ENCODE assay signal across 11 cellular contexts in genomic region chr18:12041561-12041960, GRCh38. TPM values are rescaled to one million over a fixed set of nuclear protein-coding genes. Genes with fewer than 3 reads are reported as not detected.
DNase-seq lines count a peak whose midpoint lies in the region; ATAC-seq and TF ChIP-seq lines count a peak whose summit lies in the region.
"Had no signal": no experiment of that assay in that cellular context is flagged by ENCODE, and none has a peak within 500 bp of the region (broad histone marks: within the 10 kb centered on the region; RNA-seq: fewer than 3 reads in every experiment).

No MANE protein-coding gene starts in this region.

- DNase-seq in GM03348 (ENCODE audit: low spot score) (peak; percentile 73), amniotic epithelial cell (ENCODE audit: low read depth) (peak; percentile 85), lower leg skin (ENCODE audit: low spot score in 2 of 2) (peak; percentile 9 to 25), CD14-positive monocyte (ENCODE audit: low spot score) (no peak), SHP77 treated with DMSO at 0.1 percent for 48 hours (lab: John Stamatoyannopoulos, UW) (no peak), NCI-H1436 (lab: John Stamatoyannopoulos, UW) (no peak)
- DNase-seq: small intestine had no signal

- H3K27me3 Mint-ChIP-seq in CD14-positive monocyte (ENCODE audit: low read depth in 3 of 3) = peaks cover 5 to 18% (median 11%) of the 10 kb centered on the region in 3 donors

- H3K27ac Mint-ChIP-seq in CD14-positive monocyte = no peak overlapping the region

- ATAC-seq in HG02678 (IDR thresholded peaks at IDR 0.05; ENCODE audit: unreplicated experiment) = peak; percentile 48
- ATAC-seq in HG02588 (IDR thresholded peaks at IDR 0.05; ENCODE audit: unreplicated experiment) = no peak

- H3K4me3 Mint-ChIP-seq in CD14-positive monocyte = no peak overlapping the region

- peaks cover 11% of the 10 kb centered on the region for H3K4me1 Mint-ChIP-seq in CD14-positive monocyte

- H3K9me3 Mint-ChIP-seq in CD14-positive monocyte = no peaks in the 10 kb centered on the region

- H3K4me3 ChIP-seq in lower leg skin (ENCODE audit: low read depth, poor library complexity, severe bottlenecking) = no peak overlapping the region
- H3K4me3 ChIP-seq: lung had no signal

- no peaks in the 10 kb centered on the region for H3K36me3 Mint-ChIP-seq in CD14-positive monocyte

- TF ChIP-seq CTCF in lower leg skin (IDR thresholded peaks at IDR 0.05) = no peak
- TF ChIP-seq CTCF in CD14-positive monocyte (IDR thresholded peaks at IDR 0.05) = no peak

- 47 to 54% methylated on average over 5 of the region's 5 CpGs for WGBS in lower leg skin, 2 donors

- intact Hi-C loops in lower leg skin (cut with DNase I; ENCODE audit: low total_unique reads) = loop anchor here (10.0 kb wide), 1 partner anchor 307 kb away; no protein-coding TSS in a partner anchor
- intact Hi-C loops in CD14-positive monocyte (cut with micrococcal nuclease) = no loop called here

- no peak for TF ChIP-seq POLR2A in lower leg skin (IDR thresholded peaks at IDR 0.05)

RNA-seq across cellular contexts. Expression of gene ANKRD62, which starts 52.1 kb away (rescaled TPM):
- not detected for total RNA-seq in lower leg skin
- polyA plus RNA-seq in CD14-positive monocyte = not detected
- total RNA-seq: subcutaneous adipose tissue had no signal

Comparison
In these comparisons a context has a peak if more than half of its experiments do, and no peak if none do; other contexts are left out.
1. DNase-seq: peak in GM03348 (single experiment), amniotic epithelial cell (single experiment) and lower leg skin (2 of 2); none in CD14-positive monocyte (single experiment), SHP77 treated with DMSO at 0.1 percent for 48 hours (single experiment) and NCI-H1436 (single experiment).